ENCODE assay signal across 8 cellular contexts in the genomic region with DNA sequence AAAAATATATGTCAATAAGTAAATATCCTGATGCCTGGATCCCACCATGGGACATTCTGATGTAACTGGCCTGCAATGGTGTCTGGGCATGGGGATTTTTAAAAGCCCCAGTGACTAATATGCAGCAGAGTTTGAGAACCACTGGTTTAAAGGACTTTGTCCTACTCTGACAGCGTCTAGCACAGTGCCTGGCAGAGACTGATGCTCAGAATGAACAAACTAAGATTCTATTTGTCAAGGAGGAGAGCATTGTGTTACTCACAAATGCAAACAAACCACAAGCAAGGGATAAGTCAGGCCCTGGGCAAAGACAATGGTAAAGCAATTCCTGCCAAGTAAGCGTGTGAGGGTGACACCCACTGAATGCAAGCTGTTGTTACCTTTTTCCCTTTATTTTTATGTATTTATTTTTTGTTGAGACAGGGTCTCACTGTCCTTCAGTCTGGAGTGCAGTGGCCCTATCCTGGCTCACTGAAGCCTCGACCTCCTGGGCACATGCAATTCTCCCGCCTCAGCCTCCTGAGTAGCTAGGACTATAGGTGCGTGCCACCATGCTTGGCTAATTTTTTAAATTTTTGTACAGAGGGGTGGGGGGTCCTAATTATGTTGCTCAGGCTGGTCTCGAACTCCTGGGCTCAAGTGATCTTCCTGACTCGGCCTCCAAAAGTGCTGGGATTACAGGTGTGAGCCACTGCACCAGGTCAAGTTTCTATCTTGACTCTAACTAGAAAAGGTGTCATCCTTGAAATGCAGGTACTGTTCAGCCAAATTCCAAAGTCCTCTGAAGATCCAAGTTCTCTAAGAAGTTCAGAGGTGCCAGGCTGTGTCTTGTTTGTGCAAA. TPM values are rescaled to one million over a fixed set of nuclear protein-coding genes. Genes with fewer than 3 reads are reported as not detected.
DNase-seq lines count a peak whose midpoint lies in the region; ATAC-seq lines count a peak whose summit lies in the region.

No MANE protein-coding gene starts in this region.

- H4K20me1 ChIP-seq in BLaER1, result peaks cover 33% of the 10 kb centered on the region; the same call in 1 of the 2 replicates
- H4K20me1 ChIP-seq in Karpas-422 (ENCODE audit: insufficient read depth, low read depth, low read length), result peaks cover 11% of the 10 kb centered on the region; the same call in 1 of the 2 replicates

- peaks cover 22% of the 10 kb centered on the region for H3K4me1 Mint-ChIP-seq in central memory CD8-positive, alpha-beta T cell
- peaks cover 13 to 37% (median 33%) of the 10 kb centered on the region in 7 donors for H3K4me1 Mint-ChIP-seq in naive thymus-derived CD4-positive, alpha-beta T cell

- H3K27me3 ChIP-seq in BLaER1 (no peaks in the 10 kb centered on the region), Karpas-422 (ENCODE audit: low read length) (no peaks in the 10 kb centered on the region)
- no peaks in the 10 kb centered on the region for H3K27me3 ChIP-seq in naive thymus-derived CD4-positive, alpha-beta T cell (ENCODE audit: control insufficient read depth in 2 of 2, insufficient read depth in 2 of 2, low read length in 2 of 2)

- no peaks in the 10 kb centered on the region for H3K9me2 ChIP-seq in Karpas-422 (replicated peaks; ENCODE audit: insufficient read depth, low read length)

- no peak for ATAC-seq in central memory CD8-positive, alpha-beta T cell (replicated peaks; ENCODE audit: extremely low read depth, poor library complexity, severe bottlenecking)
- no peak for ATAC-seq in naive thymus-derived CD4-positive, alpha-beta T cell
- ATAC-seq in GM21576 (IDR thresholded peaks at IDR 0.05; ENCODE audit: unreplicated experiment) (no peak), GM19467 (IDR thresholded peaks at IDR 0.05; ENCODE audit: unreplicated experiment) (no peak)

- H3K9me3 ChIP-seq in BLaER1 (peaks cover 38% of the 10 kb centered on the region), Karpas-422 (ENCODE audit: low read length) (peaks cover 16% of the 10 kb centered on the region; the same call in 1 of the 2 replicates)
- peaks cover 0 to 8% (median 0%) of the 10 kb centered on the region in 3 experiments for H3K9me3 ChIP-seq in naive thymus-derived CD4-positive, alpha-beta T cell (ENCODE audit: control insufficient read depth in 2 of 3, low read length in 3 of 3)

- H3K4me3 ChIP-seq in BLaER1, result peak overlapping the region; percentile 94
- H3K4me3 ChIP-seq in Karpas-422 (ENCODE audit: low read length), result peak overlapping the region; percentile 72; the same call in 1 of the 2 replicates
- peak overlapping the region; percentile 77 for H3K4me3 ChIP-seq in naive thymus-derived CD4-positive, alpha-beta T cell (ENCODE audit: low read length)

- H2AFZ ChIP-seq in Karpas-422 (ENCODE audit: low read length), result peak overlapping the region; percentile 90

- peaks cover 9% of the 10 kb centered on the region; the same call in 1 of the 2 replicates for H3K36me3 ChIP-seq in BLaER1
- no peaks in the 10 kb centered on the region for H3K36me3 ChIP-seq in Karpas-422 (ENCODE audit: insufficient read depth, low read length)
- no peaks in the 10 kb centered on the region for H3K36me3 ChIP-seq in naive thymus-derived CD4-positive, alpha-beta T cell (ENCODE audit: control insufficient read depth in 2 of 3, insufficient read depth in 3 of 3, low read length in 3 of 3)

- H3K4me3 Mint-ChIP-seq in central memory CD8-positive, alpha-beta T cell, result peak overlapping the region; percentile 88
- H3K4me3 Mint-ChIP-seq in naive thymus-derived CD4-positive, alpha-beta T cell, result peak overlapping the region; percentile 83 to 97 (median 91)

- peak overlapping the region; percentile 53; the same call in 1 of the 2 replicates for H3K27ac ChIP-seq in BLaER1
- H3K27ac ChIP-seq in Karpas-422 (ENCODE audit: low read length), result no peak overlapping the region
- peak overlapping the region; percentile 68 for H3K27ac ChIP-seq in naive thymus-derived CD4-positive, alpha-beta T cell (ENCODE audit: low read depth, low read length)

- POLR2A ChIA-PET in naive thymus-derived CD4-positive, alpha-beta T cell (lab: Charles Lee), result interaction anchor here (0.6 to 1.9 kb wide), 4 partner anchors 9 to 1117 kb away, joined by 3 to 13 read pairs (median 4); no protein-coding TSS in a partner anchor

- no peak for DNase-seq in Karpas-422
- DNase-seq in central memory CD8-positive, alpha-beta T cell (ENCODE audit: low spot score in 2 of 2), result no peak
- DNase-seq in naive thymus-derived CD4-positive, alpha-beta T cell, result no peak
- DNase-seq in GF-D8 (lab: John Stamatoyannopoulos, UW), result no peak
- no peak for DNase-seq in D341Med (ENCODE audit: low spot score)

- H3K36me3 Mint-ChIP-seq in central memory CD8-positive, alpha-beta T cell (ENCODE audit: insufficient read depth), result peaks cover 3% of the 10 kb centered on the region
- peaks cover 4 to 23% (median 8%) of the 10 kb centered on the region in 5 donors for H3K36me3 Mint-ChIP-seq in naive thymus-derived CD4-positive, alpha-beta T cell

- H3K27ac Mint-ChIP-seq in central memory CD8-positive, alpha-beta T cell (ENCODE audit: low read depth), result peak overlapping the region; percentile 73
- H3K27ac Mint-ChIP-seq in naive thymus-derived CD4-positive, alpha-beta T cell, result peak overlapping the region; percentile 12 to 87 (median 77)

- intact Hi-C loops in naive thymus-derived CD4-positive, alpha-beta T cell (cut with micrococcal nuclease), result loop anchor here (1.0 to 10.0 kb wide), 14 partner anchors 9 to 1751 kb away; partner anchors contain the start of genes CMTM6 (in 2 of the 2), CNOT10 (in 2 of the 2), STT3B (in 2 of the 2) and UBP1 (in 2 of the 2)

- no peaks in the 10 kb centered on the region for H3K27me3 Mint-ChIP-seq in central memory CD8-positive, alpha-beta T cell
- H3K27me3 Mint-ChIP-seq in naive thymus-derived CD4-positive, alpha-beta T cell, result no peaks in the 10 kb centered on the region

- H3K4me2 ChIP-seq in BLaER1, result peak overlapping the region; percentile 98
- peak overlapping the region; percentile 75 for H3K4me2 ChIP-seq in Karpas-422 (ENCODE audit: low read depth, low read length, poor library complexity, severe bottlenecking)

- peaks cover 9% of the 10 kb centered on the region for H3K9me3 Mint-ChIP-seq in central memory CD8-positive, alpha-beta T cell
- peaks cover 0 to 19% (median 10%) of the 10 kb centered on the region in 11 donors for H3K9me3 Mint-ChIP-seq in naive thymus-derived CD4-positive, alpha-beta T cell

- peaks cover 31% of the 10 kb centered on the region for H3K4me1 ChIP-seq in BLaER1
- peaks cover 14% of the 10 kb centered on the region for H3K4me1 ChIP-seq in Karpas-422 (ENCODE audit: low read length)
- peaks cover 11 to 14% of the 10 kb centered on the region in 2 donors for H3K4me1 ChIP-seq in naive thymus-derived CD4-positive, alpha-beta T cell (ENCODE audit: control insufficient read depth in 2 of 2, insufficient read depth in 2 of 2, low read length in 2 of 2)

- H3K9ac ChIP-seq in BLaER1, result peak overlapping the region; percentile 84; the same call in 1 of the 2 replicates
- H3K9ac ChIP-seq in Karpas-422 (ENCODE audit: low read length), result peak overlapping the region; percentile 74

- CTCF ChIA-PET in naive thymus-derived CD4-positive, alpha-beta T cell (lab: Charles Lee), result interaction anchor here (0.6 kb wide), 1 partner anchor 325 kb away, joined by 4 read pairs; no protein-coding TSS in a partner anchor

- H3K79me2 ChIP-seq in Karpas-422 (ENCODE audit: low read length), result peaks cover 11% of the 10 kb centered on the region

RNA-seq across cellular contexts. Expression of gene GPD1L, which starts 0.9 kb away (rescaled TPM):
- 13.5 and 20.0 TPM in 2 replicates for total RNA-seq in Karpas-422 (2014; rRNA removed; shearing (Covaris generic); ENCODE audit: low replicate concordance)
- 10 to 100 TPM; 14.1 to 23.8 (median 21.4) TPM for total RNA-seq in naive thymus-derived CD4-positive, alpha-beta T cell
- polyA plus RNA-seq in naive thymus-derived CD4-positive, alpha-beta T cell, result 10 to 100 TPM; 10.6 to 14.6 TPM
